In genomic region chr13:21675095-21676007, GRCh38 we compare ENCODE assay signal across 8 cellular contexts. TPM values are rescaled to one million over a fixed set of nuclear protein-coding genes. Genes with fewer than 3 reads are reported as not detected.
A peak's percentile ranks its signal among the peaks of the same experiment; 100 is the strongest.
DNase-seq lines count a peak whose midpoint lies in the region; ATAC-seq and TF ChIP-seq lines count a peak whose summit lies in the region.

No MANE protein-coding gene starts in this region.

- peaks cover 11% of the 10 kb centered on the region for H3K36me3 Mint-ChIP-seq in Calu3 (ENCODE audit: insufficient read depth, unreplicated experiment)
- H3K36me3 Mint-ChIP-seq in activated T-helper 2 cell treated with anti-CD3 and anti-CD28 coated beads, Interferon-gamma antibody, Interleukin-2, Interleukin-4, amounts not matched to agents 10 μg/mL and 5 μg/mL and 100 μg/mL, durations not matched to agents 14 hours and 24 hours and 36 hours (ENCODE audit: low read depth) = no peaks in the 10 kb centered on the region

- DNase-seq in Calu3 (peak; percentile 28), NCI-H146 treated with DMSO at 0.1 percent for 48 hours (lab: John Stamatoyannopoulos, UW; ENCODE audit: unreplicated experiment) (peak; percentile 1), heart left ventricle (peak; percentile 52 to 69 (median 56)), prostate gland (ENCODE audit: low spot score) (no peak), pons (ENCODE audit: low spot score) (no peak), superior temporal gyrus (ENCODE audit: extremely low spot score) (no peak)
- peak; percentile 19 for DNase-seq in activated T-helper 2 cell treated with anti-CD3 and anti-CD28 coated beads, Interferon-gamma antibody, Interleukin-2, Interleukin-4, amounts not matched to agents 10 μg/mL and 5 μg/mL and 100 μg/mL, durations not matched to agents 14 hours and 24 hours and 36 hours (ENCODE audit: low spot score)

- peaks cover 6 to 70% (median 29%) of the 10 kb centered on the region in 9 donors for H3K27me3 ChIP-seq in heart left ventricle
- peaks cover 9% of the 10 kb centered on the region for H3K27me3 ChIP-seq in prostate gland (replicated peaks; ENCODE audit: insufficient read depth)

- no peaks in the 10 kb centered on the region for H3K9me3 Mint-ChIP-seq in Calu3 (ENCODE audit: low read depth, unreplicated experiment)
- H3K9me3 Mint-ChIP-seq in activated T-helper 2 cell treated with anti-CD3 and anti-CD28 coated beads, Interferon-gamma antibody, Interleukin-2, Interleukin-4, amounts not matched to agents 10 μg/mL and 5 μg/mL and 100 μg/mL, durations not matched to agents 14 hours and 24 hours and 36 hours = no peaks in the 10 kb centered on the region

- H3K4me3 Mint-ChIP-seq in Calu3 (ENCODE audit: low read depth, unreplicated experiment) = peak overlapping the region; percentile 73
- peak overlapping the region; percentile 72 for H3K4me3 Mint-ChIP-seq in activated T-helper 2 cell treated with anti-CD3 and anti-CD28 coated beads, Interferon-gamma antibody, Interleukin-2, Interleukin-4, amounts not matched to agents 10 μg/mL and 5 μg/mL and 100 μg/mL, durations not matched to agents 14 hours and 24 hours and 36 hours (ENCODE audit: low read depth)

- peaks cover 0 to 52% (median 24%) of the 10 kb centered on the region in 12 donors for H3K4me1 ChIP-seq in heart left ventricle
- no peaks in the 10 kb centered on the region for H3K4me1 ChIP-seq in prostate gland (replicated peaks)

- intact Hi-C loops in Calu3 (cut with micrococcal nuclease; ENCODE audit: unreplicated experiment) = loop anchor here (10.0 kb wide), 1 partner anchor 149 kb away; no protein-coding TSS in a partner anchor
- intact Hi-C loops in activated T-helper 2 cell treated with anti-CD3 and anti-CD28 coated beads, Interferon-gamma antibody, Interleukin-2, Interleukin-4, amounts not matched to agents 10 μg/mL and 5 μg/mL and 100 μg/mL, durations not matched to agents 14 hours and 24 hours and 36 hours (cut with micrococcal nuclease) = loop anchor here (10.0 kb wide), 4 partner anchors 339 to 489 kb away; no protein-coding TSS in a partner anchor
- intact Hi-C loops in heart left ventricle (cut with DNase I) = loop anchor here in 2 of 10 donors (2.0 to 10.0 kb wide), 3 partner anchors 61 to 749 kb away; no protein-coding TSS in a partner anchor
- intact Hi-C loops in prostate gland (cut with DNase I) = no loop called here

- H3K36me3 ChIP-seq in heart left ventricle (no peaks in the 10 kb centered on the region), prostate gland (no peaks in the 10 kb centered on the region)

- H3K27ac Mint-ChIP-seq in Calu3 (ENCODE audit: unreplicated experiment) = no peak overlapping the region
- no peak overlapping the region for H3K27ac Mint-ChIP-seq in activated T-helper 2 cell treated with anti-CD3 and anti-CD28 coated beads, Interferon-gamma antibody, Interleukin-2, Interleukin-4, amounts not matched to agents 10 μg/mL and 5 μg/mL and 100 μg/mL, durations not matched to agents 14 hours and 24 hours and 36 hours

- H3K4me3 ChIP-seq in heart left ventricle = peak overlapping the region; percentile 41 to 85 (median 66)
- peak overlapping the region; percentile 12 to 27 for H3K4me3 ChIP-seq in prostate gland

- TF ChIP-seq POLR2A in heart left ventricle (IDR thresholded peaks at IDR 0.05) = no peak
- no peak for TF ChIP-seq POLR2A in prostate gland (IDR thresholded peaks at IDR 0.05)

- CTCF ChIA-PET in Calu3 (lab: Charles Lee) = interaction anchor here (0.7 to 1.7 kb wide), 3 partner anchors 37 to 568 kb away, joined by 4 to 6 read pairs (median 4); no protein-coding TSS in a partner anchor

- peaks cover 64% of the 10 kb centered on the region for H3K27me3 Mint-ChIP-seq in Calu3 (ENCODE audit: unreplicated experiment)
- H3K27me3 Mint-ChIP-seq in activated T-helper 2 cell treated with anti-CD3 and anti-CD28 coated beads, Interferon-gamma antibody, Interleukin-2, Interleukin-4, amounts not matched to agents 10 μg/mL and 5 μg/mL and 100 μg/mL, durations not matched to agents 14 hours and 24 hours and 36 hours (ENCODE audit: low read depth) = peaks cover 65% of the 10 kb centered on the region

- H3K9me3 ChIP-seq in heart left ventricle (no peaks in the 10 kb centered on the region), prostate gland (no peaks in the 10 kb centered on the region)

- WGBS in heart left ventricle, 4 donors = 1 to 3% (median 2%) methylated on average over 27 to 63 of the region's 63 CpGs
- WGBS in prostate gland = 5% methylated on average over 33 of the region's 63 CpGs

- ATAC-seq in heart left ventricle = peak; percentile 41 to 63 (median 59)
- ATAC-seq in GM19395 (IDR thresholded peaks at IDR 0.05; ENCODE audit: unreplicated experiment) = no peak

- H3K4me1 Mint-ChIP-seq in Calu3 (ENCODE audit: low read depth, unreplicated experiment) = peaks cover 10% of the 10 kb centered on the region
- peaks cover 34% of the 10 kb centered on the region for H3K4me1 Mint-ChIP-seq in activated T-helper 2 cell treated with anti-CD3 and anti-CD28 coated beads, Interferon-gamma antibody, Interleukin-2, Interleukin-4, amounts not matched to agents 10 μg/mL and 5 μg/mL and 100 μg/mL, durations not matched to agents 14 hours and 24 hours and 36 hours (ENCODE audit: low read depth)

- BruUV-seq in Calu3 (replicated peaks; lab: Mats Ljungman, UMichigan) = no TSS peak

- TF ChIP-seq CTCF in Calu3 (IDR thresholded peaks at IDR 0.05; ENCODE audit: unreplicated experiment) = no peak
- no peak for TF ChIP-seq CTCF in heart left ventricle (IDR thresholded peaks at IDR 0.05)
- TF ChIP-seq CTCF in prostate gland (IDR thresholded peaks at IDR 0.05) = no peak

- H3K27ac ChIP-seq in heart left ventricle (peak overlapping the region in 11 of 12 donors; percentile 71 to 94 (median 83)), prostate gland (no peak overlapping the region)

RNA-seq across cellular contexts. Expression of gene FGF9, which starts 4.5 kb away (rescaled TPM):
- total RNA-seq in Calu3 (2022) (0.32 TPM in 1 of 2 replicates, not detected in the other), heart left ventricle (10 to 100 TPM in 4 of 9 donors, 1 to 10 TPM in 5; 1.9 to 12.5 (median 8.3) TPM), prostate gland (1 to 10 TPM in 1 of 2 donors, under 1 TPM in 1; 0.14 to 1.6 TPM)
- 0.39 and 0.60 TPM in 2 replicates for total RNA-seq in activated T-helper 2 cell treated with anti-CD3 and anti-CD28 coated beads, Interferon-gamma antibody, Interleukin-2, Interleukin-4, amounts not matched to agents 10 μg/mL and 5 μg/mL and 100 μg/mL, durations not matched to agents 14 hours and 24 hours and 36 hours
- 1 to 10 TPM; 1.7 to 3.6 TPM for polyA plus RNA-seq in heart left ventricle

Comparison
In these comparisons a context has a peak if more than half of its experiments do, and no peak if none do; other contexts are left out.
1. DNase-seq: peak in Calu3 (single experiment), NCI-H146 treated with DMSO at 0.1 percent for 48 hours (single experiment), activated T-helper 2 cell treated with anti-CD3 and anti-CD28 coated beads, Interferon-gamma antibody, Interleukin-2, Interleukin-4, amounts not matched to agents 10 μg/mL and 5 μg/mL and 100 μg/mL, durations not matched to agents 14 hours and 24 hours and 36 hours (single experiment) and heart left ventricle (5 of 5); none in prostate gland (single experiment), pons (single experiment) and superior temporal gyrus (single experiment).
2. H3K27ac ChIP-seq: peak in heart left ventricle (11 of 12); none in prostate gland (0 of 2).